In the genomic region with DNA sequence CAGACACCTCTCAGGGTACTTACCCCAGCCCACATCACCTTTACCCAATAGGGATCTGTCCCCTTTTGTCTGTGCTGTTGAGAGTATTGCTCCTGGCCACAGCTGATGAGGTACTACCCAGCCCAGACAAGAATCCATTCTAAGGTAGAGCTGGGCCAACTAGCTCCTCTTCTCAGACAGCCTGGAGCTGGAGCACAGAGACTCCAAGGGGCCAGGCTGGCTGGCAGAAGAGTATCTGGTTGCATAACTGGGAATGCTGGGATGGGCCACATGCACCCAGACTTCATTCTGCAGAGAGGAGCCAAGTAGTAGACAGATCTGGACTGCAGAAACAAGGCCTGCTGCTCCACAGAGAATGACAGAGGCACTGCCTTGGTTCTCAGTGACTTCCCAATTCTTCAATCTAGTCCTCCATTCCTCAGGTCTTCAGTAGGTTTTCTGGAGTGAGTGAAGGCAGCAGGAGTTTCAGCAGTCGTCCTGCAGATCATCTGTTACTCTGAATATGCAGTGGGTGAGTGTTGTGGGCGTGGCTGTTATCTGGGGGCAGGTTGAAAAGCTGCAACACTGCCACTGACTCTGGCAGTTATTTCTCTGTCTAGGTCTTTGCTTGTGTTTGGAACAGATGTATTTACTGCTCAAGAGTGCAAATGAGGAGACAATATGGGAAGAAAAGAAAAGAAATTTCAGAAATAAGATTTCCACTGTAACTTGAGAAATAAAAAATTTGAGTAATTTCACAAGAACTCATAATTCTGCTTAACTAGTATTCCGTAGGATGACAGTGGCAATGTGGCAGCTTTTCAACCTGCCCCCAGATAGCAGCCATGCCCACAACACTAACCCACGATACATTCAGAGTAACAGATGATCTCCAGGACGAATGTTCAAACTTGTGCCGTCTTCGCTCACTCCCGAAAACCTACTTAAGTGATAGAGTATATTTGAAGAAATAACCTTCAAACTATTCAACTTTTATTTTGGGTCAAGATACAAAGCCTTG, we compare ENCODE assay signal across 10 cellular contexts. TPM values are rescaled to one million over a fixed set of nuclear protein-coding genes. Genes with fewer than 3 reads are reported as not detected.
DNase-seq lines count a peak whose midpoint lies in the region; ATAC-seq, FAIRE-seq and TF ChIP-seq lines count a peak whose summit lies in the region.
"Had no signal": no experiment of that assay in that cellular context is flagged by ENCODE, and none has a peak within 500 bp of the region (broad histone marks: within the 10 kb centered on the region; RNA-seq: fewer than 3 reads in every experiment).

No MANE protein-coding gene starts in this region.

- H3K4me3 ChIP-seq in GM12878 (no peak overlapping the region), stomach smooth muscle (ENCODE audit: low read length in 2 of 2) (no peak overlapping the region)

- CTCF ChIA-PET in GM12878 (lab: Yijun Ruan, JAX), result interaction anchor here (0.7 to 1.4 kb wide), 2 partner anchors 10 to 25 kb away, joined by 3 read pairs; no protein-coding TSS in a partner anchor

- POLR2A ChIA-PET in GM12878 (lab: Charles Lee), result interaction anchor here (0.6 kb wide), 1 partner anchor 67 kb away, joined by 3 read pairs; no protein-coding TSS in a partner anchor

- TF ChIP-seq EP300 in GM12878 (IDR thresholded peaks at IDR 0.05; ENCODE audit: borderline replicate concordance in 1 of 2, control insufficient read depth in 1 of 2, low read depth in 2 of 2, low read length in 2 of 2), result no peak

- no peak overlapping the region for H2AFZ ChIP-seq in GM12878 (ENCODE audit: control insufficient read depth, low read depth, low read length)

- no peak for TF ChIP-seq POLR2A in GM12878 (IDR thresholded peaks at IDR 0.05; ENCODE audit: low read depth, low read length)

- peaks cover 77% of the 10 kb centered on the region for H3K4me1 Mint-ChIP-seq in activated T-cell treated with anti-CD3 and anti-CD28 coated beads, Interleukin-2, amount 50 U/mL, for 24 hours (ENCODE audit: low read depth)

- WGBS in GM12878 (ENCODE audit: insufficient coverage, insufficient replicate concordance, low lambda C conversion rate, missing lambda C conversion rate), result 91% methylated on average over 8 of the region's 8 CpGs

- SMC1A ChIA-PET in GM12878 (lab: Charles Lee; ENCODE audit: uncharacterized antibody, unreplicated experiment), result interaction anchor here (0.8 to 1.5 kb wide), 3 partner anchors 8 to 103 kb away, joined by 3 read pairs; no protein-coding TSS in a partner anchor

- H4K20me1 ChIP-seq in GM12878 (ENCODE audit: control insufficient read depth, insufficient read depth), result no peaks in the 10 kb centered on the region; the same call in 1 of the 2 replicates

- intact Hi-C loops in GM12878 (cut with micrococcal nuclease; ENCODE audit: unreplicated experiment) (no loop called here), left colon (cut with DNase I, micrococcal nuclease) (no loop called here)

- H3K4me1 ChIP-seq in GM12878 (ENCODE audit: control insufficient read depth, insufficient read depth, low read length), result peaks cover 10% of the 10 kb centered on the region; the same call in 1 of the 2 replicates
- H3K4me1 ChIP-seq in stomach smooth muscle (ENCODE audit: control insufficient read depth, insufficient read depth, low read length), result peaks cover 25% of the 10 kb centered on the region

- H3K27ac ChIP-seq in GM12878 (ENCODE audit: control insufficient read depth, insufficient read depth) (no peak overlapping the region), stomach smooth muscle (ENCODE audit: low read length) (peak overlapping the region; percentile 11)

- no TSS peak for BruUV-seq in GM12878 (replicated peaks; lab: Mats Ljungman, UMichigan)

- H3K27me3 ChIP-seq in GM12878 (replicated peaks in 1 of 2; ENCODE audit: control insufficient read depth in 2 of 2, insufficient read depth in 2 of 2, low read length in 1 of 2) (no peaks in the 10 kb centered on the region), stomach smooth muscle (ENCODE audit: control insufficient read depth in 1 of 2, insufficient read depth in 2 of 2, low read length in 2 of 2) (no peaks in the 10 kb centered on the region)

- no peak for DNase-seq in activated T-cell treated with anti-CD3 and anti-CD28 coated beads, Interleukin-2, amount 50 U/mL, for 24 hours
- DNase-seq in activated T-cell treated with anti-CD3 and anti-CD28 coated beads, Interleukin-2, amount 50 U/mL, for 48 hours, result no peak
- DNase-seq in GM12878 (ENCODE audit: low read depth, low spot score) (no peak), left colon (no peak), DMS153 (lab: John Stamatoyannopoulos, UW) (no peak)
- DNase-seq in activated effector memory CD4-positive, alpha-beta T cell treated with Interleukin-2 at 50 U/mL for 16 hours, result no peak
- DNase-seq in stimulated activated CD4-positive, alpha-beta T cell treated with anti-CD3 and anti-CD28 coated beads, Interleukin-2, amount 100 ng/mL, for 48 hours, result no peak
- DNase-seq: activated CD4-positive, alpha-beta T cell treated with anti-CD3 and anti-CD28 coated beads, Interleukin-2, amount 10 ng/mL, durations not matched to agents 24 days and 14 days; SHP77 treated with DMSO at 0.1 percent for 48 hours had no signal

- in situ Hi-C loops in GM12878 (cut with MboI), result no loop called here

- H3K4me2 ChIP-seq in GM12878 (ENCODE audit: control insufficient read depth, insufficient read depth), result no peak overlapping the region

- no peak for TF ChIP-seq RAD21 in GM12878 (IDR thresholded peaks at IDR 0.05; ENCODE audit: insufficient read depth, low read depth, low read length)

- H3K36me3 ChIP-seq in GM12878 (ENCODE audit: control insufficient read depth in 2 of 2, insufficient read depth in 2 of 2, low read length in 1 of 2), result peaks cover 0 to 2% of the 10 kb centered on the region in 2 experiments; a peak in 1 of 4 replicates
- H3K36me3 ChIP-seq in stomach smooth muscle (ENCODE audit: control insufficient read depth in 2 of 2, insufficient read depth in 2 of 2, low read length in 2 of 2), result no peaks in the 10 kb centered on the region

- H3K9me3 Mint-ChIP-seq in activated T-cell treated with anti-CD3 and anti-CD28 coated beads, Interleukin-2, amount 50 U/mL, for 24 hours, result no peaks in the 10 kb centered on the region
- H3K9me3 Mint-ChIP-seq: activated CD4-positive, alpha-beta T cell treated with anti-CD3 and anti-CD28 coated beads, Interleukin-2, amount 10 ng/mL, durations not matched to agents 24 days and 14 days had no signal

- H3K9ac ChIP-seq in GM12878 (ENCODE audit: control insufficient read depth, insufficient read depth, low read length), result no peak overlapping the region
- H3K9ac ChIP-seq in stomach smooth muscle (ENCODE audit: low read length in 2 of 2), result no peak overlapping the region

- H3K79me2 ChIP-seq in GM12878 (ENCODE audit: control insufficient read depth, insufficient read depth, low read length), result peaks cover 35% of the 10 kb centered on the region

- H3K27ac Mint-ChIP-seq in activated T-cell treated with anti-CD3 and anti-CD28 coated beads, Interleukin-2, amount 50 U/mL, for 24 hours, result peak overlapping the region; percentile 19
- H3K27ac Mint-ChIP-seq: activated CD4-positive, alpha-beta T cell treated with anti-CD3 and anti-CD28 coated beads, Interleukin-2, amount 10 ng/mL, durations not matched to agents 24 days and 14 days had no signal

- no peak for FAIRE-seq in GM12878 (lab: Jason Lieb, UNC)

- H3K36me3 Mint-ChIP-seq in activated T-cell treated with anti-CD3 and anti-CD28 coated beads, Interleukin-2, amount 50 U/mL, for 24 hours (ENCODE audit: low read depth), result peaks cover 10% of the 10 kb centered on the region

- RAD21 ChIA-PET in GM12878 (lab: Charles Lee; ENCODE audit: unreplicated experiment), result interaction anchor here (0.5 to 1.1 kb wide), 2 partner anchors 69 to 225 kb away, joined by 3 read pairs; no protein-coding TSS in a partner anchor

- no peak overlapping the region for H3K4me3 Mint-ChIP-seq in activated T-cell treated with anti-CD3 and anti-CD28 coated beads, Interleukin-2, amount 50 U/mL, for 24 hours
- H3K4me3 Mint-ChIP-seq: activated CD4-positive, alpha-beta T cell treated with anti-CD3 and anti-CD28 coated beads, Interleukin-2, amount 10 ng/mL, durations not matched to agents 24 days and 14 days had no signal

- H3K9me3 ChIP-seq in GM12878 (replicated peaks; ENCODE audit: control insufficient read depth, insufficient read depth, low read length), result no peaks in the 10 kb centered on the region
- no peaks in the 10 kb centered on the region for H3K9me3 ChIP-seq in stomach smooth muscle (ENCODE audit: control insufficient read depth in 2 of 2, low read length in 2 of 2)

- ATAC-seq in GM12878 (peak; percentile 38; the same call in 2 of the 3 replicates), left colon (peak; percentile 26)

- no peak for TF ChIP-seq CTCF in GM12878 (IDR thresholded peaks at IDR 0.05 in 2 of 3, conservative IDR thresholded peaks at IDR 0.05 in 1 of 3; ENCODE audit: control insufficient read depth in 2 of 3, extremely low read depth in 1 of 3, insufficient read depth in 1 of 3, low read depth in 3 of 3, low read length in 3 of 3)

- no peaks in the 10 kb centered on the region for H3K27me3 Mint-ChIP-seq in activated T-cell treated with anti-CD3 and anti-CD28 coated beads, Interleukin-2, amount 50 U/mL, for 24 hours
- H3K27me3 Mint-ChIP-seq: activated CD4-positive, alpha-beta T cell treated with anti-CD3 and anti-CD28 coated beads, Interleukin-2, amount 10 ng/mL, durations not matched to agents 24 days and 14 days had no signal

TF ChIP-seq in GM12878, 131 proteins besides CTCF, POLR2A, EP300 and RAD21 (continues in another document):
- TF ChIP-seq MTA3 (IDR thresholded peaks at IDR 0.05; ENCODE audit: borderline replicate concordance, low read length), result no peak
- TF ChIP-seq IKZF1 (conservative IDR thresholded peaks at IDR 0.05), result no peak
- no peak for TF ChIP-seq NR2F1 (conservative IDR thresholded peaks at IDR 0.05)

RNA-seq across cellular contexts. Expression of gene MAPK1, which starts 34.9 kb away (rescaled TPM):
- total RNA-seq in GM12878 (2013; cell fraction: nucleolus; rRNA removed), result 74.3 and 78.3 TPM in 2 replicates
- total RNA-seq in GM12878 (2014; rRNA removed), result 41.5 and 51.6 TPM in 2 replicates
- 53.3 and 63.6 TPM in 2 replicates for total RNA-seq in GM12878 (2014; rRNA removed; fragmentation: Illumina TruSeq; extraction: Trizol)
- total RNA-seq in GM12878 (2021), result 102 and 105 TPM in 2 replicates
- 21.8 TPM for polyA plus RNA-seq in GM12878 (2011; ENCODE audit: low read depth)
- polyA plus RNA-seq in GM12878 (2011; rRNA removed), result 118 and 123 TPM in 2 replicates
- polyA plus RNA-seq in GM12878 (2011; cell fraction: cytosol; rRNA removed), result 47.2 and 49.6 TPM in 2 replicates
- 34.8 and 46.6 TPM in 2 replicates for polyA plus RNA-seq in GM12878 (2011; cell fraction: nucleus; rRNA removed)
- polyA plus RNA-seq in GM12878 (2012), result 25.6 and 37.4 TPM in 2 replicates
- 75.7 and 87.7 TPM in 2 replicates for polyA plus RNA-seq in GM12878 (2014; fragmentation: Illumina TruSeq; extraction: Trizol)
- polyA plus RNA-seq in GM12878 (2014; fragmentation: Nextera tagmentation; extraction: Ambion mirVana), result 10 to 100 TPM; 12.1 to 19.3 TPM
- 53.2 and 58.6 TPM in 2 replicates for polyA plus RNA-seq in GM12878 (2014; rRNA removed)
- polyA plus RNA-seq in GM12878 (2016; fragmentation: Nextera tagmentation; extraction: Ambion mirVana), result 10 to 100 TPM in 1 of 2 experiments, 1 to 10 TPM in 1; 7.0 to 87.6 TPM
- polyA minus RNA-seq in GM12878 (2011; rRNA and poly(A)+ RNA removed), result 47.8 and 94.9 TPM in 2 replicates
- 17.0 and 27.3 TPM in 2 replicates for polyA minus RNA-seq in GM12878 (2011; cell fraction: cytosol; rRNA and poly(A)+ RNA removed)
- polyA minus RNA-seq in GM12878 (2011; cell fraction: nucleus; rRNA and poly(A)+ RNA removed), result 10.4 and 15.2 TPM in 2 replicates
- 100 to 1,000 TPM; 123 to 144 TPM for total RNA-seq in left colon
